In genomic region chr20:3798405-3798768, GRCh38 we compare ENCODE assay signal across 9 cellular contexts. TPM values are rescaled to one million over a fixed set of nuclear protein-coding genes. Genes with fewer than 3 reads are reported as not detected.
DNase-seq lines count a peak whose midpoint lies in the region; TF ChIP-seq lines count a peak whose summit lies in the region.
"Had no signal": no experiment of that assay in that cellular context is flagged by ENCODE, and none has a peak within 500 bp of the region (broad histone marks: within the 10 kb centered on the region; RNA-seq: fewer than 3 reads in every experiment).

No MANE protein-coding gene starts in this region.

- intact Hi-C loops in sigmoid colon (cut with DNase I): no loop called here

- DNase-seq in GM06990 (ENCODE audit: extremely low read depth, insufficient read length) (no peak), SK-N-MC (ENCODE audit: low read depth, low spot score) (no peak), fibroblast of the aortic adventitia (ENCODE audit: low read depth) (no peak), sigmoid colon (no peak), HT-29 (ENCODE audit: low spot score) (no peak), NOMO-1 treated with dmso at 0.1 percent for 144 hours (lab: John Stamatoyannopoulos, UW; ENCODE audit: unreplicated experiment) (no peak), germinal center (ENCODE audit: low spot score) (no peak), NCI-H1048 (lab: John Stamatoyannopoulos, UW) (no peak)

- WGBS in sigmoid colon, 2 donors: 69 to 74% methylated on average over 5 of the region's 5 CpGs

- peak overlapping the region; percentile 70 for H3K27ac ChIP-seq in SK-N-MC
- H3K27ac ChIP-seq in sigmoid colon: peak overlapping the region; percentile 47 to 99 (median 74)

- H3K9me3 ChIP-seq in SK-N-MC (ENCODE audit: low read depth, low read length): no peaks in the 10 kb centered on the region
- H3K9me3 ChIP-seq in sigmoid colon: no peaks in the 10 kb centered on the region

- peak overlapping the region; percentile 88 for H3K9ac ChIP-seq in SK-N-MC (ENCODE audit: insufficient read length)

- TF ChIP-seq CTCF in GM06990 (IDR thresholded peaks at IDR 0.05; ENCODE audit: insufficient read depth, low read length, poor library complexity, severe bottlenecking): no peak
- TF ChIP-seq CTCF in fibroblast of the aortic adventitia (IDR thresholded peaks at IDR 0.05; ENCODE audit: insufficient read depth, low read length): no peak
- no peak for TF ChIP-seq CTCF in sigmoid colon (IDR thresholded peaks at IDR 0.05)

- H3K27me3 ChIP-seq in GM06990 (replicated peaks; ENCODE audit: control insufficient read depth, insufficient read depth, low read length): no peaks in the 10 kb centered on the region
- H3K27me3 ChIP-seq in sigmoid colon: no peaks in the 10 kb centered on the region

- peak overlapping the region; percentile 16; the same call in 1 of the 2 replicates for H3K4me3 ChIP-seq in GM06990 (replicated peaks; ENCODE audit: low read depth, low read length)
- peak overlapping the region; percentile 92 for H3K4me3 ChIP-seq in SK-N-MC
- peak overlapping the region; percentile 96 for H3K4me3 ChIP-seq in fibroblast of the aortic adventitia (ENCODE audit: low read depth, low read length)
- no peak overlapping the region for H3K4me3 ChIP-seq in sigmoid colon

- H3K4me1 ChIP-seq in sigmoid colon: peaks cover 0 to 50% (median 44%) of the 10 kb centered on the region in 4 donors

- no peak for TF ChIP-seq POLR2A in sigmoid colon (IDR thresholded peaks at IDR 0.05)

- H3K36me3 ChIP-seq in GM06990 (ENCODE audit: control insufficient read depth, insufficient read depth, low read length): peaks cover 8% of the 10 kb centered on the region
- H3K36me3 ChIP-seq in SK-N-MC (ENCODE audit: insufficient read depth, low read length): peaks cover 54% of the 10 kb centered on the region
- peaks cover 7 to 48% (median 35%) of the 10 kb centered on the region in 4 donors for H3K36me3 ChIP-seq in sigmoid colon

- no peak for TF ChIP-seq EP300 in sigmoid colon (IDR thresholded peaks at IDR 0.05)

RNA-seq across cellular contexts. Expression of gene CDC25B, which starts 2.3 kb away (rescaled TPM):
- total RNA-seq in fibroblast of the aortic adventitia (ENCODE audit: low replicate concordance): 51.0 and 58.5 TPM in 2 replicates
- total RNA-seq in sigmoid colon: 10 to 100 TPM; 18.9 to 59.8 (median 26.9) TPM
- 10 to 100 TPM; 12.5 to 65.8 (median 13.8) TPM for polyA plus RNA-seq in sigmoid colon
- total RNA-seq in HT-29 (2014; rRNA removed; shearing (Covaris generic)): 71.1 and 71.6 TPM in 2 replicates

RNA-seq across cellular contexts. Expression of gene CENPB, which starts 11.8 kb away (rescaled TPM):
- total RNA-seq in fibroblast of the aortic adventitia (ENCODE audit: low replicate concordance) (94.8 and 170 TPM in 2 replicates), sigmoid colon (10 to 100 TPM; 73.4 to 99.9 (median 84.3) TPM)
- polyA plus RNA-seq in sigmoid colon: 10 to 100 TPM; 52.7 to 71.4 (median 58.9) TPM
- 205 and 222 TPM in 2 replicates for total RNA-seq in HT-29 (2014; rRNA removed; shearing (Covaris generic))

RNA-seq across cellular contexts. Expression of gene SPEF1, which starts 17.1 kb away (rescaled TPM):
- 0.09 TPM in 1 of 2 replicates, not detected in the other for total RNA-seq in fibroblast of the aortic adventitia (ENCODE audit: low replicate concordance)
- under 1 TPM in 1 of 4 donors, not detected in 3; 0.81 TPM for total RNA-seq in sigmoid colon
- under 1 TPM in 1 of 3 donors, not detected in 2; 0.12 TPM for polyA plus RNA-seq in sigmoid colon
- total RNA-seq in HT-29 (2014; rRNA removed; shearing (Covaris generic)): 0.81 and 0.92 TPM in 2 replicates
- total RNA-seq: glomerular endothelial cell had no signal

RNA-seq across cellular contexts. Expression of gene AP5S1, which starts 22.0 kb away (rescaled TPM):
- total RNA-seq in fibroblast of the aortic adventitia (ENCODE audit: low replicate concordance): 9.4 and 20.4 TPM in 2 replicates
- total RNA-seq in sigmoid colon: 10 to 100 TPM in 1 of 4 donors, 1 to 10 TPM in 3; 5.4 to 11.8 (median 7.3) TPM
- 10 to 100 TPM; 10.8 to 14.5 (median 14.1) TPM for polyA plus RNA-seq in sigmoid colon
- 40.2 and 41.0 TPM in 2 replicates for total RNA-seq in HT-29 (2014; rRNA removed; shearing (Covaris generic))

RNA-seq across cellular contexts. Expression of gene ADISSP, which starts 30.8 kb away (rescaled TPM):
- total RNA-seq in fibroblast of the aortic adventitia (ENCODE audit: low replicate concordance) (28.4 and 37.7 TPM in 2 replicates), sigmoid colon (100 to 1,000 TPM in 1 of 4 donors, 10 to 100 TPM in 3; 53.2 to 116 (median 69.6) TPM)
- 10 to 100 TPM; 15.7 to 38.1 (median 18.0) TPM for polyA plus RNA-seq in sigmoid colon
- 137 TPM in 2 replicates for total RNA-seq in HT-29 (2014; rRNA removed; shearing (Covaris generic))

Comparison
In these comparisons a context has a peak if more than half of its experiments do, and no peak if none do; other contexts are left out.
1. H3K4me3 ChIP-seq: peak in GM06990 (single experiment), SK-N-MC (single experiment) and fibroblast of the aortic adventitia (single experiment); none in sigmoid colon (0 of 4).